In genomic region chr7:108569381-108570145, GRCh38 we compare ENCODE assay signal across 8 cellular contexts. TPM values are rescaled to one million over a fixed set of nuclear protein-coding genes. Genes with fewer than 3 reads are reported as not detected.
DNase-seq lines count a peak whose midpoint lies in the region; ATAC-seq and TF ChIP-seq lines count a peak whose summit lies in the region.

DNAJB9 (plus strand) TSS chr7:108569874; CDS start chr7:108571727, 1,853 bp downstream.
THAP5 (minus strand) TSS chr7:108569706; CDS start chr7:108569569, 137 bp downstream.

- no peaks in the 10 kb centered on the region for H3K9me3 ChIP-seq in prostate gland

- no peaks in the 10 kb centered on the region for H3K27me3 ChIP-seq in prostate gland (replicated peaks; ENCODE audit: insufficient read depth)

- H3K4me1 ChIP-seq in prostate gland (replicated peaks) (no peaks in the 10 kb centered on the region), urinary bladder (ENCODE audit: insufficient read depth) (no peaks in the 10 kb centered on the region)

- under 1% methylated on average over 64 of the region's 65 CpGs for WGBS in prostate gland
- WGBS in urinary bladder = under 1% methylated on average over 65 of the region's 65 CpGs

- intact Hi-C loops in left ventricle myocardium superior (cut with micrococcal nuclease) = no loop called here
- intact Hi-C loops in prostate gland (cut with DNase I) = loop anchor here (2.0 kb wide), 1 partner anchor 43 kb away; the partner anchor contains the start of gene PNPLA8

- peak within 1 kb of the TSS; percentile 89 to 97 for H3K27ac ChIP-seq in prostate gland
- H3K27ac ChIP-seq in urinary bladder (ENCODE audit: low read depth) = peak within 1 kb of the TSS; percentile 93

- peak; percentile 96 for ATAC-seq in GM18498 (IDR thresholded peaks at IDR 0.05; ENCODE audit: unreplicated experiment)
- peak; percentile 93 for ATAC-seq in HG02938 (IDR thresholded peaks at IDR 0.05; ENCODE audit: unreplicated experiment)
- ATAC-seq in left ventricle myocardium superior = peak; percentile 98

- H3K36me3 ChIP-seq in prostate gland (no peaks in the 10 kb centered on the region), urinary bladder (ENCODE audit: insufficient read depth) (no peaks in the 10 kb centered on the region)

- peak in 2 of 4 experiments; percentile 17 to 34 for TF ChIP-seq CTCF in prostate gland (IDR thresholded peaks at IDR 0.05)

- H3K4me3 ChIP-seq in prostate gland = peak within 1 kb of the TSS; percentile 53 to 90
- H3K4me3 ChIP-seq in urinary bladder (ENCODE audit: low read depth, low read length) = peak within 1 kb of the TSS; percentile 83

- peak; percentile 98 for TF ChIP-seq POLR2A in prostate gland (IDR thresholded peaks at IDR 0.05)

- DNase-seq in NCI-H187 (lab: John Stamatoyannopoulos, UW) = peak; percentile 97 to 99
- DNase-seq in T-helper 2 cell = peak; percentile 95 to 100 (median 99)
- DNase-seq in anterior cingulate cortex (lab: John Stamatoyannopoulos, UW) = peak; percentile 91 to 100 (median 99)
- peak; percentile 99 for DNase-seq in left ventricle myocardium superior
- peak; percentile 99 for DNase-seq in prostate gland (ENCODE audit: low spot score)

RNA-seq across cellular contexts. Expression of gene DNAJB9, which starts in this region (rescaled TPM):
- total RNA-seq in left ventricle myocardium superior (40.8 TPM), prostate gland (10 to 100 TPM; 27.2 to 64.0 TPM), urinary bladder (23.7 TPM)
- polyA plus RNA-seq in urinary bladder = 21.8 TPM

RNA-seq across cellular contexts. Expression of gene THAP5, which starts in this region (rescaled TPM):
- total RNA-seq in left ventricle myocardium superior (25.7 TPM), prostate gland (10 to 100 TPM; 21.3 to 23.4 TPM), urinary bladder (66.2 TPM)
- polyA plus RNA-seq in urinary bladder = 13.2 TPM

Comparison
In these comparisons a context has a peak if more than half of its experiments do, and no peak if none do; other contexts are left out.
1. Peak in every context shown above with its lines: DNase-seq, ATAC-seq, H3K4me3 ChIP-seq and H3K27ac ChIP-seq.